8 cellular contexts compared by ENCODE assay signal in genomic region chr1:144998134-144998980, GRCh38.
DNase-seq lines count a peak whose midpoint lies in the region; ATAC-seq and TF ChIP-seq lines count a peak whose summit lies in the region.
"Not testable (repeated sequence)": the region's sequence is repeated elsewhere in the genome, so short reads cannot be mapped to it uniquely, and the experiment has no call there.

No MANE protein-coding gene starts in this region.

- DNase-seq in HCT116 (ENCODE audit: low read depth, low spot score); RWPE2 (ENCODE audit: low spot score); heart left ventricle; mesothelial cell of epicardium (ENCODE audit: low spot score in 2 of 2, unreplicated experiment in 2 of 2); osteocyte (ENCODE audit: extremely low spot score, unreplicated experiment); upper lobe of left lung: not testable (repeated sequence)
- peak; percentile 2 for DNase-seq in dermis blood vessel endothelial cell

- H3K36me3 ChIP-seq in HCT116 (ENCODE audit: control insufficient read depth in 1 of 2, insufficient read depth in 2 of 2, low read length in 2 of 2); RWPE2 (ENCODE audit: low read depth); heart left ventricle; upper lobe of left lung: not testable (repeated sequence)

- H3K27ac ChIP-seq in HCT116 (ENCODE audit: low read depth, low read length); heart left ventricle; upper lobe of left lung: not testable (repeated sequence)
- peak overlapping the region; percentile 82 for H3K27ac ChIP-seq in RWPE2 (ENCODE audit: poor library complexity, severe bottlenecking)

- intact Hi-C loops in HCT116 (cut with micrococcal nuclease); heart left ventricle (cut with DNase I): not testable (repeated sequence)

- not testable (repeated sequence) for H3K9me3 Mint-ChIP-seq in activated T-helper 17 cell treated with anti-CD3 and anti-CD28 coated beads, Interleukin-2, amount 50 U/mL, for 72 hours; mesothelial cell of epicardium; osteocyte (ENCODE audit: unreplicated experiment)

- 76 to 89% (median 79%) methylated on average over 3 of the region's 5 CpGs for WGBS in heart left ventricle, 4 donors
- 82% methylated on average over 3 of the region's 5 CpGs; no CpG with 5 or more reads in 1 of the 2 donors for WGBS in upper lobe of left lung, 2 donors

- H4K20me1 ChIP-seq in HCT116 (ENCODE audit: insufficient read depth) = not testable (repeated sequence)

- not testable (repeated sequence) for H3K27me3 Mint-ChIP-seq in activated T-helper 17 cell treated with anti-CD3 and anti-CD28 coated beads, Interleukin-2, amount 50 U/mL, for 72 hours; mesothelial cell of epicardium (ENCODE audit: low read depth); osteocyte (ENCODE audit: unreplicated experiment)

- H3K36me3 Mint-ChIP-seq in activated T-helper 17 cell treated with anti-CD3 and anti-CD28 coated beads, Interleukin-2, amount 50 U/mL, for 72 hours (ENCODE audit: low read depth); mesothelial cell of epicardium; osteocyte (ENCODE audit: unreplicated experiment): not testable (repeated sequence)

- not testable (repeated sequence) for H3K9me2 ChIP-seq in HCT116 (ENCODE audit: insufficient read depth)

- not testable (repeated sequence) for H3K4me1 Mint-ChIP-seq in activated T-helper 17 cell treated with anti-CD3 and anti-CD28 coated beads, Interleukin-2, amount 50 U/mL, for 72 hours; mesothelial cell of epicardium
- peaks cover 13% of the 10 kb centered on the region for H3K4me1 Mint-ChIP-seq in osteocyte (ENCODE audit: unreplicated experiment)

- not testable (repeated sequence) for H3K27me3 ChIP-seq in HCT116 (ENCODE audit: insufficient read depth, low read length); RWPE2 (ENCODE audit: insufficient read depth, poor library complexity, severe bottlenecking); heart left ventricle; upper lobe of left lung

- TF ChIP-seq POLR2A in HCT116 (IDR thresholded peaks at IDR 0.05; ENCODE audit: borderline replicate concordance, extremely low read depth, insufficient read depth, insufficient read length); heart left ventricle (IDR thresholded peaks at IDR 0.05); upper lobe of left lung (IDR thresholded peaks at IDR 0.05): not testable (repeated sequence)

- POLR2A ChIA-PET in HCT116 (lab: Charles Lee) = not testable (repeated sequence)

- TF ChIP-seq CTCF in HCT116 (IDR thresholded peaks at IDR 0.05 in 2 of 3, conservative IDR thresholded peaks at IDR 0.05 in 1 of 3; ENCODE audit: borderline replicate concordance in 1 of 3, insufficient read depth in 1 of 3, low read depth in 2 of 3, low read length in 2 of 3); RWPE2 (IDR thresholded peaks at IDR 0.05; ENCODE audit: poor library complexity, severe bottlenecking); heart left ventricle (IDR thresholded peaks at IDR 0.05); mesothelial cell of epicardium (IDR thresholded peaks at IDR 0.05; ENCODE audit: unreplicated experiment); osteocyte (IDR thresholded peaks at IDR 0.05); upper lobe of left lung (IDR thresholded peaks at IDR 0.05): not testable (repeated sequence)

- RAD21 ChIA-PET in HCT116 (lab: Charles Lee; ENCODE audit: low non-redundant PET in 1 of 2, low total read pairs in 2 of 2, uncharacterized antibody in 2 of 2, unreplicated experiment in 2 of 2) = not testable (repeated sequence)

- H3K27ac Mint-ChIP-seq in activated T-helper 17 cell treated with anti-CD3 and anti-CD28 coated beads, Interleukin-2, amount 50 U/mL, for 72 hours = not testable (repeated sequence)
- peak overlapping the region; percentile 19 for H3K27ac Mint-ChIP-seq in mesothelial cell of epicardium
- peak overlapping the region; percentile 78 for H3K27ac Mint-ChIP-seq in osteocyte (ENCODE audit: unreplicated experiment)

- not testable (repeated sequence) for H3K4me2 ChIP-seq in HCT116 (ENCODE audit: low read length)

- not testable (repeated sequence) for BruUV-seq in HCT116 (replicated peaks; lab: Mats Ljungman, UMichigan)

- not testable (repeated sequence) for H3K9me3 ChIP-seq in HCT116 (ENCODE audit: control insufficient read depth in 1 of 2, insufficient read depth in 1 of 2, low read depth in 1 of 2, low read length in 2 of 2); RWPE2 (ENCODE audit: severe bottlenecking); heart left ventricle; upper lobe of left lung

- not testable (repeated sequence) for H3K4me3 ChIP-seq in HCT116 (replicated peaks in 1 of 2; ENCODE audit: low read depth in 1 of 2, low read length in 2 of 2); RWPE2 (ENCODE audit: severe bottlenecking); heart left ventricle; upper lobe of left lung

- TF ChIP-seq RAD21 in HCT116 (IDR thresholded peaks at IDR 0.05; ENCODE audit: low read depth) = not testable (repeated sequence)

- not testable (repeated sequence) for H3K4me1 ChIP-seq in HCT116 (ENCODE audit: control insufficient read depth in 1 of 2, insufficient read depth in 2 of 2, low read length in 2 of 2); heart left ventricle; upper lobe of left lung
- peaks cover 11% of the 10 kb centered on the region for H3K4me1 ChIP-seq in RWPE2 (ENCODE audit: insufficient read depth, poor library complexity, severe bottlenecking)

- CTCF ChIA-PET in HCT116 (lab: Charles Lee) = not testable (repeated sequence)

- H3K79me2 ChIP-seq in HCT116 (ENCODE audit: insufficient read depth, low read length) = not testable (repeated sequence)

- peak; percentile 30; the same call in 1 of the 2 replicates for ATAC-seq in HCT116
- peak; percentile 77 for ATAC-seq in RWPE2 (ENCODE audit: low read depth)
- peak; percentile 46 for ATAC-seq in activated T-helper 17 cell treated with anti-CD3 and anti-CD28 coated beads, Interleukin-2, amount 50 U/mL, for 72 hours (replicated peaks)
- peak in 3 of 4 donors; percentile 29 to 44 (median 31) for ATAC-seq in heart left ventricle
- ATAC-seq in upper lobe of left lung (ENCODE audit: low FRiP score in 2 of 2) = peak; percentile 54 to 57

- H2AFZ ChIP-seq in HCT116 (ENCODE audit: low read depth, low read length, poor library complexity, severe bottlenecking) = not testable (repeated sequence)

- H3K4me3 Mint-ChIP-seq in activated T-helper 17 cell treated with anti-CD3 and anti-CD28 coated beads, Interleukin-2, amount 50 U/mL, for 72 hours; mesothelial cell of epicardium; osteocyte (ENCODE audit: unreplicated experiment): not testable (repeated sequence)

- not testable (repeated sequence) for H3K9ac ChIP-seq in HCT116 (ENCODE audit: low read length)

- not testable (repeated sequence) for TF ChIP-seq EP300 in upper lobe of left lung (IDR thresholded peaks at IDR 0.05)
